Comparison of ENCODE assay signal across 12 cellular contexts in the genomic region with DNA sequence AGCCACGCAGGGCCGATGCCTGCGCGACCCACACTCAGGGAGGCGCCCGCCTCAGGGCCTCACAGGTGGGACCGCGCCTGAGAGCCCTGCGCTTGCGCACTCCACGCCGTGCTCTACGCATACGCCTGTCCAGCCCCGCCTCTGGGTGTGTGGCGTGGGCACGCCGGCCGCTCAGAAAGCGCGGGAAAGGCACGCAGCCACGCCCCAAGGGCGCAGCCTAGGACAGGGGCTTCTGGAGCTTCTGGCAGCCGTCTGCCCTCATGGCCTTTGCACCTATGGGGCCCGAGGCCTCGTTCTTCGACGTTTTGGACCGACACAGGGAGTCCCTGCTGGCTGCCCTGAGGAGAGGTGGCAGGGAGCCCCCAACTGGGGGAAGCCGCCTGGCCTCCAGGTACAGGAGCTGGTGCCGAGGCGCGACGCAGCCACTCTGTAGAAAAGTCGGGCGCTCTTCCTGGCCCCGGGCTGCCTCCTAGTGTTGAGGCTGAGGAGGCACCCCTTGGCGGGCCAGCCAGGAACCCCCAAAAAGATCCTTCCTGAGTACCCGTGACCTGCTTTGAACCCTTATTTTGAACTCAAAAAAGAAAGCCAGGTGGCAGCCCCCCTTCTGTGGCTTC. TPM values are rescaled to one million over a fixed set of nuclear protein-coding genes. Genes with fewer than 3 reads are reported as not detected.
DNase-seq lines count a peak whose midpoint lies in the region; ATAC-seq, FAIRE-seq and TF ChIP-seq lines count a peak whose summit lies in the region.
"Had no signal": no experiment of that assay in that cellular context is flagged by ENCODE, and none has a peak within 500 bp of the region (broad histone marks: within the 10 kb centered on the region; RNA-seq: fewer than 3 reads in every experiment).

A gene with protein sequence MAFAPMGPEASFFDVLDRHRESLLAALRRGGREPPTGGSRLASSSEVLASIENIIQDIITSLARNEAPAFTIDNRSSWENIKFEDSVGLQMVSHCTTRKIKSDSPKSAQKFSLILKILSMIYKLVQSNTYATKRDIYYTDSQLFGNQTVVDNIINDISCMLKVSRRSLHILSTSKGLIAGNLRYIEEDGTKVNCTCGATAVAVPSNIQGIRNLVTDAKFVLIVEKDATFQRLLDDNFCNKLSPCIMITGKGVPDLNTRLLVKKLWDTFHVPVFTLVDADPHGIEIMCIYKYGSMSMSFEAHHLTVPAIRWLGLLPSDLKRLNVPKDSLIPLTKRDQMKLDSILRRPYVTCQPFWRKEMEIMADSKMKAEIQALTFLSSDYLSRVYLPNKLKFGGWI (plus strand): TSS at position 196 of the 614 bp plus-strand sequence. CDS start 65 bp downstream, at position 261.

- no peaks in the 10 kb centered on the region for H3K79me2 ChIP-seq in HCT116 (ENCODE audit: insufficient read depth, low read length)

- no TSS peak for BruUV-seq in HCT116 (replicated peaks; lab: Mats Ljungman, UMichigan)

- no peak for FAIRE-seq in D721Med (lab: Jason Lieb, UNC)
- FAIRE-seq: kidney had no signal

- H2AFZ ChIP-seq in HCT116 (ENCODE audit: low read depth, low read length, poor library complexity, severe bottlenecking), result no peak within 1 kb of the TSS

- peak; percentile 37; the same call in 1 of the 2 replicates for TF ChIP-seq RAD21 in HCT116 (IDR thresholded peaks at IDR 0.05; ENCODE audit: low read depth)

- POLR2A ChIA-PET in HCT116 (lab: Charles Lee), result no interaction called here

- H3K9me2 ChIP-seq in HCT116 (ENCODE audit: insufficient read depth), result no peaks in the 10 kb centered on the region

- intact Hi-C loops in HCT116 (cut with micrococcal nuclease), result no loop called here

- peak; percentile 1 for TF ChIP-seq CTCF in D721Med (IDR thresholded peaks at IDR 0.05; ENCODE audit: insufficient read depth, missing control alignments)
- TF ChIP-seq CTCF in HCT116 (IDR thresholded peaks at IDR 0.05 in 2 of 3, conservative IDR thresholded peaks at IDR 0.05 in 1 of 3; ENCODE audit: borderline replicate concordance in 1 of 3, insufficient read depth in 1 of 3, low read depth in 2 of 3, low read length in 2 of 3), result peak; percentile 21 to 39 (median 39); a peak in 2 of 6 replicates
- TF ChIP-seq CTCF in choroid plexus epithelial cell (conservative IDR thresholded peaks at IDR 0.05; ENCODE audit: low read depth, low read length), result peak; percentile 18
- TF ChIP-seq CTCF in GM20000 (IDR thresholded peaks at IDR 0.05; ENCODE audit: extremely low read depth, missing control alignments), result no peak

- H3K27me3 ChIP-seq in HCT116 (ENCODE audit: insufficient read depth, low read length), result peaks cover 19% of the 10 kb centered on the region

- no peaks in the 10 kb centered on the region for H4K20me1 ChIP-seq in HCT116 (ENCODE audit: insufficient read depth)

- no peaks in the 10 kb centered on the region for H3K36me3 ChIP-seq in HCT116 (ENCODE audit: control insufficient read depth in 1 of 2, insufficient read depth in 2 of 2, low read length in 2 of 2)

- no peak within 1 kb of the TSS for H3K4me3 ChIP-seq in HCT116 (replicated peaks in 1 of 2; ENCODE audit: low read depth in 1 of 2, low read length in 2 of 2)
- no peak within 1 kb of the TSS for H3K4me3 ChIP-seq in choroid plexus epithelial cell (ENCODE audit: low read depth, low read length)

- DNase-seq in D721Med (ENCODE audit: insufficient read length, low spot score) (no peak), HCT116 (ENCODE audit: low read depth, low spot score) (no peak), choroid plexus epithelial cell (ENCODE audit: low read depth) (no peak), midbrain (lab: John Stamatoyannopoulos, UW) (peak; percentile 9), SKM-1 treated with dmso at 0.1 percent for 144 hours (lab: John Stamatoyannopoulos, UW; ENCODE audit: unreplicated experiment) (no peak), GM20000 (ENCODE audit: low spot score) (no peak)
- DNase-seq: activated T-cell treated with anti-CD3 and anti-CD28 coated beads for 4 hours; CD4-positive, CD25-positive, alpha-beta regulatory T cell; kidney; NCI-H1417 treated with DMSO at 0.1 percent for 48 hours had no signal

- CTCF ChIA-PET in HCT116 (lab: Charles Lee), result interaction anchor here (1.6 kb wide), 1 partner anchor 240 kb away, joined by 5 read pairs; no protein-coding TSS in a partner anchor

- TF ChIP-seq POLR2A in HCT116 (IDR thresholded peaks at IDR 0.05; ENCODE audit: borderline replicate concordance, extremely low read depth, insufficient read depth, insufficient read length), result no peak

- no peak within 1 kb of the TSS for H3K4me2 ChIP-seq in HCT116 (ENCODE audit: low read length)

- RAD21 ChIA-PET in HCT116 (lab: Charles Lee; ENCODE audit: low non-redundant PET in 1 of 2, low total read pairs in 2 of 2, uncharacterized antibody in 2 of 2, unreplicated experiment in 2 of 2), result interaction anchor here in 1 of 2 experiments (1.2 kb wide), 1 partner anchor 238 kb away, joined by 4 read pairs; no protein-coding TSS in a partner anchor

- peaks cover 12 to 14% of the 10 kb centered on the region in 2 experiments; a peak in 3 of 4 replicates for H3K4me1 ChIP-seq in HCT116 (ENCODE audit: control insufficient read depth in 1 of 2, insufficient read depth in 2 of 2, low read length in 2 of 2)

- H3K9ac ChIP-seq in HCT116 (ENCODE audit: low read length), result no peak within 1 kb of the TSS

- no peaks in the 10 kb centered on the region for H3K9me3 ChIP-seq in HCT116 (ENCODE audit: control insufficient read depth in 1 of 2, insufficient read depth in 1 of 2, low read depth in 1 of 2, low read length in 2 of 2)

- no peak for ATAC-seq in HCT116
- ATAC-seq in GM19467 (IDR thresholded peaks at IDR 0.05; ENCODE audit: unreplicated experiment), result no peak
- no peak for ATAC-seq in GM18858 (IDR thresholded peaks at IDR 0.05; ENCODE audit: unreplicated experiment)

- no peak within 1 kb of the TSS for H3K27ac ChIP-seq in HCT116 (ENCODE audit: low read depth, low read length)

TF ChIP-seq in HCT116, 20 proteins besides CTCF, POLR2A, EP300 and RAD21:
- TF ChIP-seq FOSL1 (IDR thresholded peaks at IDR 0.05; ENCODE audit: low read depth) (no peak), CBX3 (IDR thresholded peaks at IDR 0.05; ENCODE audit: low read depth) (no peak), SIN3A (IDR thresholded peaks at IDR 0.05; ENCODE audit: low read depth) (no peak), JUND (IDR thresholded peaks at IDR 0.05) (no peak), ELF1 (IDR thresholded peaks at IDR 0.05; ENCODE audit: borderline replicate concordance, low read depth) (no peak), ZFX (IDR thresholded peaks at IDR 0.05) (no peak), EZH2 (IDR thresholded peaks at IDR 0.05) (no peak), SP1 (IDR thresholded peaks at IDR 0.05; ENCODE audit: low read depth) (no peak), SRF (IDR thresholded peaks at IDR 0.05; ENCODE audit: low read depth) (no peak), EZH2phosphoT487 (IDR thresholded peaks at IDR 0.05; ENCODE audit: borderline replicate concordance) (no peak), TCF7L2 (IDR thresholded peaks at IDR 0.05; ENCODE audit: borderline replicate concordance, extremely low read depth, insufficient read depth, insufficient read length) (no peak)
- TF ChIP-seq, protein P1, sequence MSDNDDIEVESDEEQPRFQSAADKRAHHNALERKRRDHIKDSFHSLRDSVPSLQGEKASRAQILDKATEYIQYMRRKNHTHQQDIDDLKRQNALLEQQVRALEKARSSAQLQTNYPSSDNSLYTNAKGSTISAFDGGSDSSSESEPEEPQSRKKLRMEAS (IDR thresholded peaks at IDR 0.05), result no peak
- TF ChIP-seq, protein P2, sequence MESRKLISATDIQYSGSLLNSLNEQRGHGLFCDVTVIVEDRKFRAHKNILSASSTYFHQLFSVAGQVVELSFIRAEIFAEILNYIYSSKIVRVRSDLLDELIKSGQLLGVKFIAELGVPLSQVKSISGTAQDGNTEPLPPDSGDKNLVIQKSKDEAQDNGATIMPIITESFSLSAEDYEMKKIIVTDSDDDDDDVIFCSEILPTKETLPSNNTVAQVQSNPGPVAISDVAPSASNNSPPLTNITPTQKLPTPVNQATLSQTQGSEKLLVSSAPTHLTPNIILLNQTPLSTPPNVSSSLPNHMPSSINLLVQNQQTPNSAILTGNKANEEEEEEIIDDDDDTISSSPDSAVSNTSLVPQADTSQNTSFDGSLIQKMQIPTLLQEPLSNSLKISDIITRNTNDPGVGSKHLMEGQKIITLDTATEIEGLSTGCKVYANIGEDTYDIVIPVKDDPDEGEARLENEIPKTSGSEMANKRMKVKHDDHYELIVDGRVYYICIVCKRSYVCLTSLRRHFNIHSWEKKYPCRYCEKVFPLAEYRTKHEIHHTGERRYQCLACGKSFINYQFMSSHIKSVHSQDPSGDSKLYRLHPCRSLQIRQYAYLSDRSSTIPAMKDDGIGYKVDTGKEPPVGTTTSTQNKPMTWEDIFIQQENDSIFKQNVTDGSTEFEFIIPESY (IDR thresholded peaks at IDR 0.05; ENCODE audit: extremely low read depth, insufficient replicate concordance, low read length), result no peak

RNA-seq across cellular contexts. Expression of the gene that starts here (rescaled TPM):
- total RNA-seq in HCT116 (2021; ENCODE audit: unreplicated experiment), result not detected
- polyA plus RNA-seq in HCT116 (2012), result not detected in 2 replicates
- total RNA-seq: CD4-positive, CD25-positive, alpha-beta regulatory T cell; kidney had no signal
- polyA plus RNA-seq: CD4-positive, CD25-positive, alpha-beta regulatory T cell had no signal
